Comparison of ENCODE assay signal across 11 cellular contexts in genomic region chr22:33438273-33438672, GRCh38.
DNase-seq lines count a peak whose midpoint lies in the region; ATAC-seq, FAIRE-seq and TF ChIP-seq lines count a peak whose summit lies in the region.
"Had no signal": no experiment of that assay in that cellular context is flagged by ENCODE, and none has a peak within 500 bp of the region (broad histone marks: within the 10 kb centered on the region; RNA-seq: fewer than 3 reads in every experiment).

No MANE protein-coding gene starts in this region.

- H3K4me3 ChIP-seq in AG04450 (ENCODE audit: low read depth, low read length) (no peak overlapping the region), GM23338 (no peak overlapping the region), keratinocyte (ENCODE audit: control insufficient read depth in 2 of 3, extremely low read depth in 1 of 3, insufficient read depth in 2 of 3, low read depth in 1 of 3, low read length in 3 of 3) (no peak overlapping the region), testis (no peak overlapping the region)
- H3K4me3 ChIP-seq: left lung had no signal

- no peaks in the 10 kb centered on the region for H3K9me2 ChIP-seq in GM23338 (ENCODE audit: insufficient read depth)

- intact Hi-C loops in testis (cut with DNase I; ENCODE audit: low total_unique reads) = no loop called here

- H3K4me2 ChIP-seq in GM23338 = no peak overlapping the region
- peak overlapping the region; percentile 4 for H3K4me2 ChIP-seq in keratinocyte (ENCODE audit: control insufficient read depth, extremely low read depth, insufficient read depth, low read depth, low read length)

- CTCF ChIA-PET in AG04450 (lab: Charles Lee) = interaction anchor here (0.9 kb wide), 1 partner anchor 81 kb away, joined by 4 read pairs; no protein-coding TSS in a partner anchor

- H3K27ac ChIP-seq in AG04450 (ENCODE audit: low read depth, low read length) (peak overlapping the region; percentile 57), GM23338 (ENCODE audit: low read depth) (no peak overlapping the region), keratinocyte (ENCODE audit: control insufficient read depth, insufficient read depth, low read length) (peak overlapping the region; percentile 3), testis (no peak overlapping the region)
- H3K27ac ChIP-seq: HL-60, left lung had no signal

- peaks cover 4% of the 10 kb centered on the region for H3K27me3 Mint-ChIP-seq in GM23338 (ENCODE audit: insufficient read depth, low read depth, poor library complexity)
- H3K27me3 Mint-ChIP-seq in T-helper 17 cell = no peaks in the 10 kb centered on the region

- H3K4me3 Mint-ChIP-seq in GM23338 = no peak overlapping the region
- H3K4me3 Mint-ChIP-seq in T-helper 17 cell = no peak overlapping the region

- H3K4me1 ChIP-seq in GM23338 (ENCODE audit: insufficient read depth) (peaks cover 21% of the 10 kb centered on the region), keratinocyte (ENCODE audit: control insufficient read depth, extremely low read depth, insufficient read depth, low read length) (peaks cover 13% of the 10 kb centered on the region), testis (no peaks in the 10 kb centered on the region)
- H3K4me1 ChIP-seq: left lung had no signal

- H3K9ac ChIP-seq in keratinocyte (ENCODE audit: control insufficient read depth, extremely low read depth, insufficient read depth, low read length) = no peak overlapping the region

- FAIRE-seq in keratinocyte (lab: Jason Lieb, UNC) = peak; percentile 99

- H4K20me1 ChIP-seq in GM23338 (replicated peaks; ENCODE audit: insufficient read depth) (peaks cover 3% of the 10 kb centered on the region; the same call in 1 of the 2 replicates), keratinocyte (ENCODE audit: control insufficient read depth, extremely low read depth, insufficient read depth, low read length) (peaks cover 2% of the 10 kb centered on the region)

- peak; percentile 36 for DNase-seq in AG04450 (ENCODE audit: low read depth, low spot score)
- DNase-seq in GM23338 (ENCODE audit: low spot score) = no peak
- DNase-seq in amniotic stem cell (lab: John Stamatoyannopoulos, UW) = peak; percentile 81
- peak; percentile 88 for DNase-seq in keratinocyte (ENCODE audit: low read depth, low spot score)
- no peak for DNase-seq in T-helper 17 cell
- DNase-seq in testis = no peak
- no peak for DNase-seq in stimulated activated CD4-positive, alpha-beta T cell treated with anti-CD3 and anti-CD28 coated beads, Interleukin-12 subunit alpha, Interleukin-12 subunit beta, amount 100 ng/mL, for 4 hours
- DNase-seq: DND-41, left lung had no signal

- TF ChIP-seq POLR2A in testis (IDR thresholded peaks at IDR 0.05) = no peak

- H3K9me3 ChIP-seq in AG04450 (ENCODE audit: control insufficient read depth, insufficient read depth, low read length) = no peaks in the 10 kb centered on the region
- no peaks in the 10 kb centered on the region for H3K9me3 ChIP-seq in keratinocyte (ENCODE audit: control insufficient read depth, low read depth, low read length)
- no peaks in the 10 kb centered on the region for H3K9me3 ChIP-seq in T-helper 17 cell (ENCODE audit: control insufficient read depth, low read length, poor library complexity, severe bottlenecking)
- H3K9me3 ChIP-seq in testis = no peaks in the 10 kb centered on the region
- H3K9me3 ChIP-seq: left lung had no signal

- H3K36me3 Mint-ChIP-seq in GM23338 (ENCODE audit: low read depth) (no peaks in the 10 kb centered on the region; the same call in 2 of the 3 replicates), T-helper 17 cell (ENCODE audit: low read depth) (no peaks in the 10 kb centered on the region)

- H3K27ac Mint-ChIP-seq in GM23338 (peak overlapping the region; percentile 71), T-helper 17 cell (no peak overlapping the region)

- H3K27me3 ChIP-seq in AG04450 (ENCODE audit: control insufficient read depth, insufficient read depth, low read length) (no peaks in the 10 kb centered on the region), GM23338 (ENCODE audit: insufficient read depth) (no peaks in the 10 kb centered on the region), keratinocyte (ENCODE audit: control insufficient read depth, extremely low read depth, insufficient read depth, low read length) (no peaks in the 10 kb centered on the region), testis (no peaks in the 10 kb centered on the region)
- H3K27me3 ChIP-seq: left lung had no signal

- no peaks in the 10 kb centered on the region; the same call in 2 of the 3 replicates for H3K9me3 Mint-ChIP-seq in GM23338

- ATAC-seq in GM23338 (no peak), T-helper 17 cell (no peak), HG02973 (IDR thresholded peaks at IDR 0.05; ENCODE audit: unreplicated experiment) (no peak)
- ATAC-seq: left lung had no signal

- TF ChIP-seq CTCF in AG04450 (IDR thresholded peaks at IDR 0.05; ENCODE audit: low read depth, low read length) = no peak
- TF ChIP-seq CTCF in GM23338 (conservative IDR thresholded peaks at IDR 0.05; ENCODE audit: low read depth in 2 of 2) = no peak
- TF ChIP-seq CTCF in keratinocyte (optimal IDR thresholded peaks at IDR 0.05 in 1 of 3, IDR thresholded peaks at IDR 0.05 in 1 of 3, conservative IDR thresholded peaks at IDR 0.05 in 1 of 3; ENCODE audit: extremely low read depth in 1 of 3, insufficient read depth in 2 of 3, low read length in 3 of 3) = no peak
- no peak for TF ChIP-seq CTCF in testis (IDR thresholded peaks at IDR 0.05)

- no peaks in the 10 kb centered on the region for H3F3A ChIP-seq in GM23338 (replicated peaks; ENCODE audit: low read depth)

- H3K36me3 ChIP-seq in GM23338 (ENCODE audit: insufficient read depth) (no peaks in the 10 kb centered on the region), keratinocyte (ENCODE audit: control insufficient read depth in 2 of 2, extremely low read depth in 1 of 2, insufficient read depth in 2 of 2, low read length in 2 of 2) (no peaks in the 10 kb centered on the region), testis (ENCODE audit: low read depth, missing control alignments) (no peaks in the 10 kb centered on the region)
- H3K36me3 ChIP-seq: left lung had no signal

- H2AFZ ChIP-seq in GM23338 (no peak overlapping the region), keratinocyte (ENCODE audit: control insufficient read depth, low read length) (no peak overlapping the region)

- dilution Hi-C loops in keratinocyte (cut with MboI; ENCODE audit: extremely low pct_ligation_motif_present, low sequenced_read_pairs) = no loop called here

- 83 to 88% methylated on average over 7 of the region's 7 CpGs for WGBS in testis, 2 donors

- H3K9me1 ChIP-seq in keratinocyte (ENCODE audit: control insufficient read depth, extremely low read depth, insufficient read depth, low read length) = peaks cover 2% of the 10 kb centered on the region

- H3K4me1 Mint-ChIP-seq in GM23338 (peaks cover 26% of the 10 kb centered on the region), T-helper 17 cell (peaks cover 2% of the 10 kb centered on the region)

- POLR2A ChIA-PET in AG04450 (lab: Yijun Ruan, JAX) = interaction anchor here (1.1 kb wide), 1 partner anchor 10 kb away, joined by 3 read pairs; no protein-coding TSS in a partner anchor

- H3K79me2 ChIP-seq in GM23338 (replicated peaks; ENCODE audit: insufficient read depth) (no peaks in the 10 kb centered on the region; the same call in 1 of the 2 replicates), keratinocyte (ENCODE audit: control insufficient read depth, insufficient read depth, low read length) (no peaks in the 10 kb centered on the region)

TF ChIP-seq in GM23338, 12 proteins besides CTCF, POLR2A, EP300 and RAD21:
- no peak for TF ChIP-seq EZH2phosphoT487 (IDR thresholded peaks at IDR 0.05; ENCODE audit: unreplicated experiment)
- TF ChIP-seq JUNB (IDR thresholded peaks at IDR 0.05; ENCODE audit: unreplicated experiment) = no peak

Comparison
In these comparisons a context has a peak if more than half of its experiments do, and no peak if none do; other contexts are left out.
1. DNase-seq: peak in AG04450 (single experiment), amniotic stem cell (single experiment) and keratinocyte (single experiment); none in GM23338 (single experiment), T-helper 17 cell (0 of 3), testis (single experiment) and stimulated activated CD4-positive, alpha-beta T cell treated with anti-CD3 and anti-CD28 coated beads, Interleukin-12 subunit alpha, Interleukin-12 subunit beta, amount 100 ng/mL, for 4 hours (single experiment).
2. H3K27ac ChIP-seq: peak in AG04450 (single experiment) and keratinocyte (single experiment); none in GM23338 (single experiment) and testis (0 of 2).